In the genomic region with DNA sequence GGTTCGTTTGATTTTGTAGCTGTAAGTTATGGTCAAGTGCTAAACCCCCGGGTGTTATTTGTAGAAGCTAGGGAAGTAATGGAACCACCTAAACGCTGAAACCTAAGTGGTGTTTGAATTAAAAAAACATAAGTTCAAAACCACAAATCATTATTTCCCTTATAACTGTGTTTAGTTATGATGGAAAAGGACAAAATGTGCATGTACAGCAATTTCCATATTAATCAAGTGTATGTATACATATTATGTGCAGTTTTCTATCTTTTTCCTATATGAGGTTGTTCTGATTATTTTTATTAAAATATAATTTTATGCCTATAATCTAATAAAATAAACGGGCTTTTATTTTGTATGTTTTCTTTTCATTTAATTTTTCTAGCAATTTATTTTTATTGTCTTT, we compare ENCODE assay signal across 24 cellular contexts. TPM values are rescaled to one million over a fixed set of nuclear protein-coding genes. Genes with fewer than 3 reads are reported as not detected.
A peak's percentile ranks its signal among the peaks of the same experiment; 100 is the strongest.
DNase-seq lines count a peak whose midpoint lies in the region; ATAC-seq, FAIRE-seq and TF ChIP-seq lines count a peak whose summit lies in the region.
"Had no signal": no experiment of that assay in that cellular context is flagged by ENCODE, and none has a peak within 500 bp of the region (broad histone marks: within the 10 kb centered on the region; RNA-seq: fewer than 3 reads in every experiment).

No MANE protein-coding gene starts in this region.

- no peak for TF ChIP-seq POLR2A in A549 (IDR thresholded peaks at IDR 0.05; ENCODE audit: low read length)
- no peak for TF ChIP-seq POLR2A in K562 (conservative IDR thresholded peaks at IDR 0.05)

- H3K9me3 ChIP-seq in A549: no peaks in the 10 kb centered on the region
- H3K9me3 ChIP-seq in K562 (replicated peaks; ENCODE audit: control insufficient read depth, insufficient read depth, low read depth, low read length): no peaks in the 10 kb centered on the region
- peaks cover 2% of the 10 kb centered on the region for H3K9me3 ChIP-seq in aorta (ENCODE audit: control insufficient read depth, low read length)
- H3K9me3 ChIP-seq: BE2C had no signal

- DNase-seq in A549 (ENCODE audit: low read depth in 1 of 2, low spot score in 1 of 2) (no peak), K562 (ENCODE audit: extremely low read depth in 1 of 4, low spot score in 3 of 4) (no peak), HK-2 (ENCODE audit: unreplicated experiment) (no peak), aorta (no peak), NCI-H146 (lab: John Stamatoyannopoulos, UW) (no peak)
- DNase-seq: ACHN; AML-193; BE2C; Calu3; CD4-positive, alpha-beta T cell; CD8-positive, alpha-beta memory T cell; COR-L47; DMS53; DMS79 treated with DMSO at 0.1 percent for 48 hours; GM23248; H7; HCEC 1CT had no signal

- intact Hi-C loops in K562 (cut with micrococcal nuclease) (no loop called here), aorta (cut with DNase I) (no loop called here)

- H3K9me1 ChIP-seq in K562 (ENCODE audit: control insufficient read depth, insufficient read depth, low read length): no peaks in the 10 kb centered on the region

- no peak overlapping the region for H2AFZ ChIP-seq in K562 (ENCODE audit: low read depth, low read length)
- H2AFZ ChIP-seq: GM23248 had no signal

- H3K4me3 ChIP-seq in A549 (no peak overlapping the region), K562 (no peak overlapping the region), aorta (ENCODE audit: low read length in 2 of 2) (no peak overlapping the region)
- H3K4me3 ChIP-seq: BLaER1 treated with 17β-estradiol and CSF1 and Interleukin-3, amounts not matched to agents 10 nM and 100 nM; GM12878; GM23248 had no signal

- no peaks in the 10 kb centered on the region for H3K36me3 ChIP-seq in K562 (ENCODE audit: control insufficient read depth, insufficient read depth, low read length)
- H3K36me3 ChIP-seq in aorta (ENCODE audit: control insufficient read depth in 1 of 2, insufficient read depth in 2 of 2, low read length in 1 of 2): no peaks in the 10 kb centered on the region
- H3K36me3 ChIP-seq: BE2C; BLaER1 treated with 17β-estradiol and CSF1 and Interleukin-3, amounts not matched to agents 10 nM and 100 nM had no signal

- TF ChIP-seq RAD21 in A549 (conservative IDR thresholded peaks at IDR 0.05 in 1 of 2, IDR thresholded peaks at IDR 0.05 in 1 of 2): no peak
- TF ChIP-seq RAD21 in K562 (CRISPR knock-in tag; conservative IDR thresholded peaks at IDR 0.05 in 1 of 2, IDR thresholded peaks at IDR 0.05 in 1 of 2): no peak

- H3K27ac ChIP-seq in A549 (no peak overlapping the region), K562 (ENCODE audit: extremely low read depth, low read depth, low read length) (no peak overlapping the region), aorta (ENCODE audit: low read depth in 1 of 2, low read length in 2 of 2) (no peak overlapping the region)
- H3K27ac ChIP-seq: BLaER1 treated with 17β-estradiol and CSF1 and Interleukin-3, amounts not matched to agents 10 nM and 100 nM; GM23248 had no signal

- H3K79me2 ChIP-seq in K562 (ENCODE audit: control insufficient read depth, insufficient read depth, low read length): no peaks in the 10 kb centered on the region

- in situ Hi-C loops in K562 (cut with MboI): no loop called here

- H3K9ac ChIP-seq in K562 (ENCODE audit: insufficient read depth in 1 of 2, low read depth in 2 of 2, low read length in 2 of 2): no peak overlapping the region
- H3K9ac ChIP-seq: BLaER1 treated with 17β-estradiol and CSF1 and Interleukin-3, amounts not matched to agents 10 nM and 100 nM; GM23248 had no signal

- CTCF ChIA-PET in A549 (lab: Yijun Ruan, JAX): interaction anchor here (0.7 to 1.7 kb wide), 3 partner anchors 9 to 283 kb away, joined by 3 read pairs; no protein-coding TSS in a partner anchor
- CTCF ChIA-PET in K562 (lab: Yijun Ruan, JAX; ENCODE audit: low intra/inter-chr PET ratio): interaction anchor here (0.7 kb wide), 1 partner anchor 9 kb away, joined by 3 read pairs; no protein-coding TSS in a partner anchor

- H3K4me1 ChIP-seq in A549: no peaks in the 10 kb centered on the region
- peaks cover 0 to 7% of the 10 kb centered on the region in 2 experiments; a peak in 1 of 5 replicates for H3K4me1 ChIP-seq in K562 (replicated peaks in 1 of 2; ENCODE audit: control insufficient read depth in 2 of 2, insufficient read depth in 2 of 2, low read length in 2 of 2)
- no peaks in the 10 kb centered on the region for H3K4me1 ChIP-seq in aorta (ENCODE audit: control insufficient read depth in 1 of 2, insufficient read depth in 2 of 2, low read length in 2 of 2)
- H3K4me1 ChIP-seq: BE2C; BLaER1 treated with 17β-estradiol and CSF1 and Interleukin-3, amounts not matched to agents 10 nM and 100 nM had no signal

- 9% methylated on average over 4 of the region's 4 CpGs for WGBS in A549 (ENCODE audit: missing lambda C conversion rate)
- 12% methylated on average over 4 of the region's 4 CpGs for WGBS in K562 (ENCODE audit: insufficient coverage, low coverage, missing lambda C conversion rate)
- 65 to 69% methylated on average over 4 of the region's 4 CpGs for WGBS in aorta, 2 donors

- no peaks in the 10 kb centered on the region for H4K20me1 ChIP-seq in K562 (replicated peaks; ENCODE audit: control insufficient read depth, insufficient read depth, low read length)
- H4K20me1 ChIP-seq: BLaER1 treated with 17β-estradiol and CSF1 and Interleukin-3, amounts not matched to agents 10 nM and 100 nM had no signal

- TF ChIP-seq CTCF in A549 (IDR thresholded peaks at IDR 0.05): no peak
- no peak for TF ChIP-seq CTCF in K562 (IDR thresholded peaks at IDR 0.05 in 2 of 3, conservative IDR thresholded peaks at IDR 0.05 in 1 of 3; ENCODE audit: insufficient read depth in 2 of 3, low read depth in 1 of 3, low read length in 3 of 3)

- BruUV-seq in K562 (replicated peaks; lab: Mats Ljungman, UMichigan): no TSS peak

- TF ChIP-seq EP300 in A549 (IDR thresholded peaks at IDR 0.05) (no peak), K562 (IDR thresholded peaks at IDR 0.05; ENCODE audit: low read length) (no peak)

- no peak for ATAC-seq in A549
- ATAC-seq in K562: no peak
- ATAC-seq in aorta (ENCODE audit: low FRiP score): no peak
- ATAC-seq: GM12878 had no signal

- FAIRE-seq in A549 (lab: Jason Lieb, UNC) (peak; percentile 23), G401.6 (lab: Jason Lieb, UNC) (peak; percentile 92), K562 (lab: Jason Lieb, UNC) (no peak)
- FAIRE-seq: GM12878, GM19239, H1 had no signal

- POLR2A ChIA-PET in A549 (lab: Yijun Ruan, JAX) (no interaction called here), K562 (lab: Yijun Ruan, JAX) (no interaction called here)

- H3K27me3 ChIP-seq in K562 (ENCODE audit: control insufficient read depth in 2 of 2, insufficient read depth in 2 of 2, low read length in 2 of 2): no peaks in the 10 kb centered on the region
- no peaks in the 10 kb centered on the region for H3K27me3 ChIP-seq in aorta (ENCODE audit: control insufficient read depth in 1 of 2, insufficient read depth in 2 of 2, low read length in 1 of 2)
- H3K27me3 ChIP-seq: BLaER1 treated with 17β-estradiol and CSF1 and Interleukin-3, amounts not matched to agents 10 nM and 100 nM had no signal

- no peak overlapping the region for H3K4me2 ChIP-seq in A549
- no peak overlapping the region for H3K4me2 ChIP-seq in K562 (ENCODE audit: insufficient read depth, low read length)
- H3K4me2 ChIP-seq: BLaER1 treated with 17β-estradiol and CSF1 and Interleukin-3, amounts not matched to agents 10 nM and 100 nM had no signal

RNA-seq across cellular contexts. Expression of a gene that starts 45.9 kb away (rescaled TPM):
- polyA plus RNA-seq in A549 (2011; rRNA removed) (1.3 and 2.3 TPM in 2 replicates), A549 (2017; fragmentation: RNase III; extraction: RNeasy Plus Mini Kit Qiagen cat#74134 plus additional on column Dnase treatment) (2.8 to 4.4 TPM (median 2.9 TPM) in 3 replicates), K562 (2011; rRNA removed) (1.2 and 1.6 TPM in 2 replicates), K562 (2014; fragmentation: Illumina TruSeq; extraction: Trizol) (2.0 and 2.2 TPM in 2 replicates), K562 (2014; fragmentation: Nextera tagmentation; extraction: Ambion mirVana) (1 to 10 TPM; 1.5 to 2.9 TPM), K562 (2014; rRNA removed) (1.2 and 2.2 TPM in 2 replicates), aorta (1 to 10 TPM; 6.9 to 8.9 TPM)
- polyA plus RNA-seq in A549 (2012; cell fraction: cytosol; rRNA removed): 0.66 and 1.6 TPM in 2 replicates
- 1.4 and 2.1 TPM in 2 replicates for polyA plus RNA-seq in A549 (2012; cell fraction: nucleus; rRNA removed)
- polyA minus RNA-seq in A549 (2011; rRNA and poly(A)+ RNA removed): 0.73 TPM in 1 of 2 replicates, not detected in the other
- total RNA-seq in K562 (2011; cell fraction: chromatin; rRNA removed; ENCODE audit: low replicate concordance): 5.2 and 5.4 TPM in 2 replicates
- total RNA-seq in K562 (2011; cell fraction: nucleolus; rRNA removed): 2.2 and 6.7 TPM in 2 replicates
- 1.9 and 7.3 TPM in 2 replicates for total RNA-seq in K562 (2011; cell fraction: nucleoplasm; rRNA removed)
- total RNA-seq in K562 (2014; rRNA removed) (1.1 and 1.2 TPM in 2 replicates), K562 (2014; rRNA removed; fragmentation: Illumina TruSeq; extraction: Trizol) (1.3 and 1.5 TPM in 2 replicates), K562 (2015; rRNA removed; fragmentation: Illumina TruSeq; extraction: Trizol) (0.68 and 0.76 TPM in 2 replicates), K562 (2021) (0.94 and 1.5 TPM in 2 replicates), aorta (100 to 1,000 TPM in 1 of 2 donors, 10 to 100 TPM in 1; 13.1 to 112 TPM)
- 0.48 and 0.63 TPM in 2 replicates for polyA plus RNA-seq in K562 (2011; cell fraction: cytosol; rRNA removed)
- polyA plus RNA-seq in K562 (2011; cell fraction: nucleus; rRNA removed): 3.0 and 4.2 TPM in 2 replicates
- polyA plus RNA-seq in K562 (2012): 1.1 and 2.5 TPM in 2 replicates
- 0.57 and 1.1 TPM in 2 replicates for polyA minus RNA-seq in K562 (2011; rRNA and poly(A)+ RNA removed)
- polyA minus RNA-seq in K562 (2011; cell fraction: cytosol; rRNA and poly(A)+ RNA removed): 1.4 and 1.5 TPM in 2 replicates
- 2.4 TPM in 2 replicates for polyA minus RNA-seq in K562 (2011; cell fraction: nucleus; rRNA and poly(A)+ RNA removed)
- total RNA-seq: A172; CD4-positive, alpha-beta T cell; G401; GM12878 had no signal
- polyA plus RNA-seq: CD8-positive, alpha-beta memory T cell; GM12878 had no signal

RNA-seq across cellular contexts. Expression of a gene that starts 49.8 kb away (rescaled TPM):
- polyA plus RNA-seq in A549 (2011; rRNA removed) (575 and 685 TPM in 2 replicates), A549 (2017; fragmentation: RNase III; extraction: RNeasy Plus Mini Kit Qiagen cat#74134 plus additional on column Dnase treatment) (477 to 546 TPM (median 526 TPM) in 3 replicates), K562 (2011; rRNA removed) (1,717 and 2,316 TPM in 2 replicates), K562 (2014; fragmentation: Illumina TruSeq; extraction: Trizol) (263 and 283 TPM in 2 replicates), K562 (2014; fragmentation: Nextera tagmentation; extraction: Ambion mirVana) (100 to 1,000 TPM; 787 to 797 TPM), K562 (2014; rRNA removed) (564 and 638 TPM in 2 replicates), aorta (1,000 to 10,000 TPM in 1 of 2 donors, 100 to 1,000 TPM in 1; 595 to 1,149 TPM)
- polyA plus RNA-seq in A549 (2012; cell fraction: cytosol; rRNA removed): 270 and 335 TPM in 2 replicates
- polyA plus RNA-seq in A549 (2012; cell fraction: nucleus; rRNA removed): 54.9 and 94.0 TPM in 2 replicates
- 134 and 180 TPM in 2 replicates for polyA minus RNA-seq in A549 (2011; rRNA and poly(A)+ RNA removed)
- 33.0 and 56.7 TPM in 2 replicates for total RNA-seq in K562 (2011; cell fraction: chromatin; rRNA removed; ENCODE audit: low replicate concordance)
- 99.1 and 138 TPM in 2 replicates for total RNA-seq in K562 (2011; cell fraction: nucleolus; rRNA removed)
- 91.9 and 144 TPM in 2 replicates for total RNA-seq in K562 (2011; cell fraction: nucleoplasm; rRNA removed)
- total RNA-seq in K562 (2014; rRNA removed) (254 and 299 TPM in 2 replicates), K562 (2014; rRNA removed; fragmentation: Illumina TruSeq; extraction: Trizol) (527 and 643 TPM in 2 replicates), K562 (2015; rRNA removed; fragmentation: Illumina TruSeq; extraction: Trizol) (301 and 309 TPM in 2 replicates), K562 (2021) (421 and 457 TPM in 2 replicates), aorta (100 to 1,000 TPM; 250 to 305 TPM)
- polyA plus RNA-seq in K562 (2011; cell fraction: cytosol; rRNA removed): 211 and 453 TPM in 2 replicates
- polyA plus RNA-seq in K562 (2011; cell fraction: nucleus; rRNA removed): 114 and 243 TPM in 2 replicates
- 614 and 759 TPM in 2 replicates for polyA plus RNA-seq in K562 (2012)
- polyA minus RNA-seq in K562 (2011; rRNA and poly(A)+ RNA removed): 96.8 and 124 TPM in 2 replicates
- polyA minus RNA-seq in K562 (2011; cell fraction: cytosol; rRNA and poly(A)+ RNA removed): 53.5 and 72.6 TPM in 2 replicates
- 31.4 and 79.2 TPM in 2 replicates for polyA minus RNA-seq in K562 (2011; cell fraction: nucleus; rRNA and poly(A)+ RNA removed)
